ENCODE assay signal across 9 cellular contexts in genomic region chr7:74612015-74612829, GRCh38. TPM values are rescaled to one million over a fixed set of nuclear protein-coding genes. Genes with fewer than 3 reads are reported as not detected.
DNase-seq lines count a peak whose midpoint lies in the region; ATAC-seq and TF ChIP-seq lines count a peak whose summit lies in the region.
"Had no signal": no experiment of that assay in that cellular context is flagged by ENCODE, and none has a peak within 500 bp of the region (broad histone marks: within the 10 kb centered on the region; RNA-seq: fewer than 3 reads in every experiment).

No MANE protein-coding gene starts in this region.

- WGBS in ovary, 3 donors: 61 to 65% (median 62%) methylated on average over 11 of the region's 11 CpGs

- CTCF ChIA-PET in HEK293 (lab: Yijun Ruan, JAX): interaction anchor here (0.7 to 1.9 kb wide), 4 partner anchors 10 to 211 kb away, joined by 3 to 4 read pairs (median 4); no protein-coding TSS in a partner anchor
- CTCF ChIA-PET in CD8-positive, alpha-beta T cell (lab: Charles Lee): no interaction called here
- CTCF ChIA-PET in activated CD8-positive, alpha-beta T cell treated with anti-CD3 and anti-CD28 coated beads for 36 hours (lab: Charles Lee): interaction anchor here (2.1 kb wide), 1 partner anchor 8 kb away, joined by 4 read pairs; no protein-coding TSS in a partner anchor

- peaks cover 2% of the 10 kb centered on the region for H3K27me3 Mint-ChIP-seq in CD8-positive, alpha-beta T cell (ENCODE audit: low read depth)
- no peaks in the 10 kb centered on the region for H3K27me3 Mint-ChIP-seq in activated CD8-positive, alpha-beta T cell treated with anti-CD3 and anti-CD28 coated beads for 36 hours

- no peaks in the 10 kb centered on the region for H3K36me3 Mint-ChIP-seq in CD8-positive, alpha-beta T cell
- no peaks in the 10 kb centered on the region for H3K36me3 Mint-ChIP-seq in activated CD8-positive, alpha-beta T cell treated with anti-CD3 and anti-CD28 coated beads for 36 hours (ENCODE audit: low read depth)

- H3K36me3 ChIP-seq in HEK293 (ENCODE audit: control insufficient read depth in 2 of 2, insufficient read depth in 1 of 2, low read length in 2 of 2) (no peaks in the 10 kb centered on the region), RWPE2 (ENCODE audit: low read depth) (no peaks in the 10 kb centered on the region), rectal smooth muscle tissue (ENCODE audit: control insufficient read depth, insufficient read depth, low read length) (no peaks in the 10 kb centered on the region), ovary (no peaks in the 10 kb centered on the region)
- no peaks in the 10 kb centered on the region for H3K36me3 ChIP-seq in CD8-positive, alpha-beta T cell (ENCODE audit: insufficient read depth, low read length)

- TF ChIP-seq CTCF in HEK293 (tag by site-specific recombination; IDR thresholded peaks at IDR 0.05): no peak; the same call in 1 of the 2 replicates
- TF ChIP-seq CTCF in RWPE2 (IDR thresholded peaks at IDR 0.05; ENCODE audit: poor library complexity, severe bottlenecking): no peak
- no peak for TF ChIP-seq CTCF in CD8-positive, alpha-beta T cell (IDR thresholded peaks at IDR 0.05)
- no peak for TF ChIP-seq CTCF in activated CD8-positive, alpha-beta T cell treated with anti-CD3 and anti-CD28 coated beads for 36 hours (IDR thresholded peaks at IDR 0.05)
- TF ChIP-seq CTCF in ovary (IDR thresholded peaks at IDR 0.05): no peak

- peak; percentile 54 for ATAC-seq in RWPE2 (ENCODE audit: low read depth)
- no peak for ATAC-seq in CD8-positive, alpha-beta T cell
- no peak for ATAC-seq in activated CD8-positive, alpha-beta T cell treated with anti-CD3 and anti-CD28 coated beads for 36 hours

- no peak overlapping the region for H3K4me3 Mint-ChIP-seq in CD8-positive, alpha-beta T cell
- no peak overlapping the region for H3K4me3 Mint-ChIP-seq in activated CD8-positive, alpha-beta T cell treated with anti-CD3 and anti-CD28 coated beads for 36 hours

- DNase-seq in RWPE2 (ENCODE audit: low spot score) (no peak), globus pallidus (ENCODE audit: low spot score) (peak; percentile 63), dedifferentiated amniotic fluid mesenchymal stem cell (ENCODE audit: extremely low spot score) (no peak), ovary (no peak)
- DNase-seq in CD8-positive, alpha-beta T cell: no peak
- no peak for DNase-seq in activated CD8-positive, alpha-beta T cell treated with anti-CD3 and anti-CD28 coated beads for 36 hours
- DNase-seq: KG1 had no signal

- H3K27ac Mint-ChIP-seq in CD8-positive, alpha-beta T cell: no peak overlapping the region
- no peak overlapping the region for H3K27ac Mint-ChIP-seq in activated CD8-positive, alpha-beta T cell treated with anti-CD3 and anti-CD28 coated beads for 36 hours

- H3K4me3 ChIP-seq in HEK293 (ENCODE audit: low read depth, low read length) (no peak overlapping the region), RWPE2 (ENCODE audit: severe bottlenecking) (no peak overlapping the region), rectal smooth muscle tissue (ENCODE audit: low read length) (no peak overlapping the region), ovary (no peak overlapping the region)
- H3K4me3 ChIP-seq in CD8-positive, alpha-beta T cell (ENCODE audit: low read depth, low read length): no peak overlapping the region

- no peaks in the 10 kb centered on the region for H3K27me3 ChIP-seq in RWPE2 (ENCODE audit: insufficient read depth, poor library complexity, severe bottlenecking)
- no peaks in the 10 kb centered on the region for H3K27me3 ChIP-seq in rectal smooth muscle tissue (ENCODE audit: control insufficient read depth, insufficient read depth, low read length)
- no peaks in the 10 kb centered on the region for H3K27me3 ChIP-seq in CD8-positive, alpha-beta T cell (ENCODE audit: insufficient read depth, low read length)
- H3K27me3 ChIP-seq in ovary: no peaks in the 10 kb centered on the region

- H3K4me1 ChIP-seq in HEK293 (ENCODE audit: control insufficient read depth, insufficient read depth, low read length): peaks cover 5% of the 10 kb centered on the region; the same call in 1 of the 2 replicates
- H3K4me1 ChIP-seq in RWPE2 (ENCODE audit: insufficient read depth, poor library complexity, severe bottlenecking): peaks cover 8% of the 10 kb centered on the region
- peaks cover 6% of the 10 kb centered on the region for H3K4me1 ChIP-seq in rectal smooth muscle tissue (ENCODE audit: control insufficient read depth, insufficient read depth, low read length)
- peaks cover 5% of the 10 kb centered on the region for H3K4me1 ChIP-seq in CD8-positive, alpha-beta T cell (ENCODE audit: insufficient read depth, low read length)
- H3K4me1 ChIP-seq in ovary (ENCODE audit: insufficient read depth): no peaks in the 10 kb centered on the region

- no peak for TF ChIP-seq POLR2A in ovary (IDR thresholded peaks at IDR 0.05)

- intact Hi-C loops in CD8-positive, alpha-beta T cell (cut with DNase I, micrococcal nuclease): no loop called here
- intact Hi-C loops in activated CD8-positive, alpha-beta T cell treated with anti-CD3 and anti-CD28 coated beads for 36 hours (cut with micrococcal nuclease): no loop called here
- intact Hi-C loops in ovary (cut with DNase I): loop anchor here in 1 of 4 donors (10.0 kb wide), 1 partner anchor 423 kb away; no protein-coding TSS in a partner anchor

- H3K9me3 ChIP-seq in HEK293 (ENCODE audit: control insufficient read depth, insufficient read depth, low read depth, low read length) (no peaks in the 10 kb centered on the region), RWPE2 (ENCODE audit: severe bottlenecking) (no peaks in the 10 kb centered on the region), ovary (no peaks in the 10 kb centered on the region)
- H3K9me3 ChIP-seq in CD8-positive, alpha-beta T cell (ENCODE audit: low read length): no peaks in the 10 kb centered on the region

- no peaks in the 10 kb centered on the region for H3K9me3 Mint-ChIP-seq in CD8-positive, alpha-beta T cell
- H3K9me3 Mint-ChIP-seq in activated CD8-positive, alpha-beta T cell treated with anti-CD3 and anti-CD28 coated beads for 36 hours: no peaks in the 10 kb centered on the region

- POLR2A ChIA-PET in HEK293 (lab: Yijun Ruan, JAX): interaction anchor here (0.6 to 1.3 kb wide), 3 partner anchors 9 to 45 kb away, joined by 3 read pairs; no protein-coding TSS in a partner anchor
- POLR2A ChIA-PET in CD8-positive, alpha-beta T cell (lab: Charles Lee): no interaction called here
- POLR2A ChIA-PET in activated CD8-positive, alpha-beta T cell treated with anti-CD3 and anti-CD28 coated beads for 36 hours (lab: Charles Lee): no interaction called here

- no peak overlapping the region for H3K9ac ChIP-seq in rectal smooth muscle tissue (ENCODE audit: low read length)

- H3K4me1 Mint-ChIP-seq in CD8-positive, alpha-beta T cell (ENCODE audit: low read depth): peaks cover 7% of the 10 kb centered on the region
- peaks cover 9% of the 10 kb centered on the region for H3K4me1 Mint-ChIP-seq in activated CD8-positive, alpha-beta T cell treated with anti-CD3 and anti-CD28 coated beads for 36 hours (ENCODE audit: low read depth)

- H3K27ac ChIP-seq in HEK293 (ENCODE audit: extremely low read depth, low read depth, low read length) (peak overlapping the region; percentile 32), RWPE2 (ENCODE audit: poor library complexity, severe bottlenecking) (peak overlapping the region; percentile 18), rectal smooth muscle tissue (ENCODE audit: low read depth, low read length) (peak overlapping the region; percentile 61), ovary (no peak overlapping the region)
- H3K27ac ChIP-seq in CD8-positive, alpha-beta T cell (ENCODE audit: low read depth, low read length): no peak overlapping the region

- no peak for TF ChIP-seq EP300 in ovary (IDR thresholded peaks at IDR 0.05)

TF ChIP-seq in HEK293, 187 proteins besides CTCF, POLR2A, EP300 and RAD21 (continues in another document):
- TF ChIP-seq ZNF266 (tag by site-specific recombination; IDR thresholded peaks at IDR 0.05; ENCODE audit: low read depth) (no peak), ZNF791 (tag by site-specific recombination; IDR thresholded peaks at IDR 0.05) (no peak), ZNF473 (tag by site-specific recombination; IDR thresholded peaks at IDR 0.05) (no peak), ZNF292 (tag by site-specific recombination; IDR thresholded peaks at IDR 0.05; ENCODE audit: borderline replicate concordance, low read depth) (no peak), ZFHX2 (tag by site-specific recombination; conservative IDR thresholded peaks at IDR 0.05) (peak; percentile 49), ZNF335 (tag by site-specific recombination; conservative IDR thresholded peaks at IDR 0.05) (peak; percentile 47; the same call in 1 of the 2 replicates), ZNF16 (tag by site-specific recombination; IDR thresholded peaks at IDR 0.05; ENCODE audit: low read depth) (no peak), ZNF398 (tag by site-specific recombination; IDR thresholded peaks at IDR 0.05) (peak; percentile 64), HOXD13 (CRISPR knock-in tag; IDR thresholded peaks at IDR 0.05; ENCODE audit: borderline replicate concordance) (no peak), ZNF121 (tag by site-specific recombination; IDR thresholded peaks at IDR 0.05) (no peak)

RNA-seq across cellular contexts. Expression of gene GTF2I, which starts 45.3 kb away (rescaled TPM):
- total RNA-seq in CD8-positive, alpha-beta T cell: 100 to 1,000 TPM; 106 to 108 TPM
- 100 to 1,000 TPM; 156 TPM for total RNA-seq in activated CD8-positive, alpha-beta T cell treated with anti-CD3 and anti-CD28 coated beads for 36 hours
- 100 to 1,000 TPM; 117 to 232 (median 204) TPM for total RNA-seq in ovary
- 100 to 1,000 TPM in 1 of 2 donors, 10 to 100 TPM in 1; 49.7 to 166 TPM for polyA plus RNA-seq in ovary

Comparison
In these comparisons a context has a peak if more than half of its experiments do, and no peak if none do; other contexts are left out.
1. H3K27ac ChIP-seq: peak in HEK293 (single experiment), RWPE2 (single experiment) and rectal smooth muscle tissue (single experiment); none in CD8-positive, alpha-beta T cell (single experiment) and ovary (0 of 2).